In the genomic region with DNA sequence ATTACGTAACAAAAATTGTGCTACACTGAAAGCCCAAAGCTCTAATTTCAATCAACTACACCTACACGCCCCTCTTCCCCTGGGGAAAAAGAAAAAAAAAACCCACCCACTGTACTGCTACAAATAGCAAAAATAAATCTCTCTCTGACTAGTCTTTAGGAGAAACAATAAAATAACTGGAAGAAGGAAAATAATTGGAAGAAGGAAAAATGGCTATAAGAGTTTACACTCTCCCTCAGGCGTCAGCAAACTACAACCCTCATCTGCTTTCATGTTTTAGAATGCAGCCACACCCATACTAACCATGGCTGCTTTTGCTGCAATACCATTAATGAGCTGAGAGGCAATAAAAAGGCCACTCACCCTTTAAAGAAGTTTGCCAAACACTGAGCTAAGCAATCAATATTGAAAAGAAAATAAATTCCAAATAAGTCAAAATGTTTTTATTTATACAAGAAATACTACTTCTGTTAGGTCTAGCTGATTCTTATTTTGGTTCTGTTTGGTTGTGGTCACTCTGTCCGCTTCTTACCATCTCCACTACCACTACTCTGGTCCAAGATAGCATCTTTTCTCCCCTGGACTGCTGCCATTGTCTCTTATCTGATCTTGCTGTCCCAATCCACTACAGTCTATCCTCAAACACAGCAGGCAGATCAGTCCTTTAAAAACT, we compare ENCODE assay signal across 13 cellular contexts. TPM values are rescaled to one million over a fixed set of nuclear protein-coding genes. Genes with fewer than 3 reads are reported as not detected.
DNase-seq lines count a peak whose midpoint lies in the region; ATAC-seq and TF ChIP-seq lines count a peak whose summit lies in the region.
"Had no signal": no experiment of that assay in that cellular context is flagged by ENCODE, and none has a peak within 500 bp of the region (broad histone marks: within the 10 kb centered on the region; RNA-seq: fewer than 3 reads in every experiment).

No MANE protein-coding gene starts in this region.

- H3K27me3 Mint-ChIP-seq in activated naive CD4-positive, alpha-beta T cell treated with anti-CD3 and anti-CD28 coated beads, Interleukin-2, amount 50 U/mL, for 24 hours: no peaks in the 10 kb centered on the region
- H3K27me3 Mint-ChIP-seq: memory B cell had no signal

- TF ChIP-seq CTCF in fibroblast of villous mesenchyme (IDR thresholded peaks at IDR 0.05; ENCODE audit: insufficient read depth, low read depth, low read length): no peak

- no peak for ATAC-seq in GM19351 (IDR thresholded peaks at IDR 0.05; ENCODE audit: unreplicated experiment)

- peaks cover 29% of the 10 kb centered on the region for H3K36me3 Mint-ChIP-seq in activated naive CD4-positive, alpha-beta T cell treated with anti-CD3 and anti-CD28 coated beads, Interleukin-2, amount 50 U/mL, for 24 hours

- no peak overlapping the region for H3K4me3 ChIP-seq in fibroblast of villous mesenchyme (ENCODE audit: low read depth, low read length)
- H3K4me3 ChIP-seq: esophagus squamous epithelium, tibial nerve had no signal

- H3K27ac Mint-ChIP-seq in activated naive CD4-positive, alpha-beta T cell treated with anti-CD3 and anti-CD28 coated beads, Interleukin-2, amount 50 U/mL, for 24 hours: peak overlapping the region; percentile 80
- H3K27ac Mint-ChIP-seq: memory B cell had no signal

- H3K4me1 Mint-ChIP-seq in activated naive CD4-positive, alpha-beta T cell treated with anti-CD3 and anti-CD28 coated beads, Interleukin-2, amount 50 U/mL, for 24 hours: peaks cover 76% of the 10 kb centered on the region

- DNase-seq in activated naive CD4-positive, alpha-beta T cell (lab: John Stamatoyannopoulos, UW): no peak
- DNase-seq in RPMI7951 (ENCODE audit: low read depth) (peak; percentile 63), fibroblast of villous mesenchyme (ENCODE audit: low read depth) (peak; percentile 77), NCI-H1417 (lab: John Stamatoyannopoulos, UW) (no peak), NCI-H446 (lab: John Stamatoyannopoulos, UW) (no peak), DMS53 treated with DMSO at 0.1 percent for 48 hours (lab: John Stamatoyannopoulos, UW; ENCODE audit: unreplicated experiment) (no peak)
- DNase-seq: esophagus squamous epithelium, HCEC 1CT, NCI-H524 treated with DMSO at 0.1 percent for 48 hours had no signal

- H3K4me3 Mint-ChIP-seq in activated naive CD4-positive, alpha-beta T cell treated with anti-CD3 and anti-CD28 coated beads, Interleukin-2, amount 50 U/mL, for 24 hours: peak overlapping the region; percentile 0
- H3K4me3 Mint-ChIP-seq: memory B cell had no signal

- peaks cover 9% of the 10 kb centered on the region for H3K9me3 Mint-ChIP-seq in activated naive CD4-positive, alpha-beta T cell treated with anti-CD3 and anti-CD28 coated beads, Interleukin-2, amount 50 U/mL, for 24 hours

RNA-seq across cellular contexts. Expression of gene MINDY3, which starts 3.8 kb away (rescaled TPM):
- 29.0 and 35.7 TPM in 2 replicates for total RNA-seq in RPMI7951 (2014; rRNA removed; shearing (Covaris generic))
- 29.6 and 39.7 TPM in 2 replicates for total RNA-seq in fibroblast of villous mesenchyme

Comparison
In these comparisons a context has a peak if more than half of its experiments do, and no peak if none do; other contexts are left out.
1. DNase-seq: peak in RPMI7951 (single experiment) and fibroblast of villous mesenchyme (single experiment); none in activated naive CD4-positive, alpha-beta T cell (0 of 4), NCI-H1417 (0 of 3), NCI-H446 (0 of 2) and DMS53 treated with DMSO at 0.1 percent for 48 hours (single experiment).